ENCODE assay signal across 8 cellular contexts in genomic region chr20:32110727-32111126, GRCh38. TPM values are rescaled to one million over a fixed set of nuclear protein-coding genes. Genes with fewer than 3 reads are reported as not detected.
DNase-seq lines count a peak whose midpoint lies in the region; ATAC-seq lines count a peak whose summit lies in the region.

No MANE protein-coding gene starts in this region.

- H3K9me3 ChIP-seq in iPS-15b (ENCODE audit: control insufficient read depth, insufficient read depth, low read length): no peaks in the 10 kb centered on the region

- DNase-seq in T-helper 1 cell: no peak
- DNase-seq in activated CD8-positive, alpha-beta T cell treated with anti-CD3 and anti-CD28 coated beads, Interleukin-2, amount 10 ng/mL, durations not matched to agents 7 days and 5 days: no peak
- no peak for DNase-seq in stimulated activated effector memory CD8-positive, alpha-beta T cell treated with anti-CD3 and anti-CD28 coated beads, Interleukin-12 subunit alpha, Interleukin-12 subunit beta, amount 100 ng/mL, for 72 hours (ENCODE audit: low spot score in 2 of 2)
- no peak for DNase-seq in cerebellar nuclear complex (lab: John Stamatoyannopoulos, UW)

- H3K36me3 Mint-ChIP-seq in T-helper 1 cell treated with Interleukin-12 subunit alpha and Interleukin-12 subunit beta and Interleukin-4 antibody, amounts not matched to agents 30 μg/mL and 1 μg/mL, for 36 hours (ENCODE audit: low read depth): peaks cover 6% of the 10 kb centered on the region
- H3K36me3 Mint-ChIP-seq in activated CD8-positive, alpha-beta T cell treated with anti-CD3 and anti-CD28 coated beads, Interleukin-2, amount 10 ng/mL, durations not matched to agents 7 days and 5 days (ENCODE audit: low read depth): peaks cover 13% of the 10 kb centered on the region
- H3K36me3 Mint-ChIP-seq in stimulated activated effector memory CD8-positive, alpha-beta T cell treated with anti-CD3 and anti-CD28 coated beads, Interleukin-12 subunit alpha, Interleukin-12 subunit beta, amount 100 ng/mL, for 72 hours: peaks cover 39% of the 10 kb centered on the region

- H3K36me3 ChIP-seq in iPS-15b (ENCODE audit: control insufficient read depth, insufficient read depth, low read length): no peaks in the 10 kb centered on the region

- no peaks in the 10 kb centered on the region for H3K9me3 Mint-ChIP-seq in T-helper 1 cell treated with Interleukin-12 subunit alpha and Interleukin-12 subunit beta and Interleukin-4 antibody, amounts not matched to agents 30 μg/mL and 1 μg/mL, for 36 hours
- H3K9me3 Mint-ChIP-seq in activated CD8-positive, alpha-beta T cell treated with anti-CD3 and anti-CD28 coated beads, Interleukin-2, amount 10 ng/mL, durations not matched to agents 7 days and 5 days (ENCODE audit: insufficient read depth): no peaks in the 10 kb centered on the region
- no peaks in the 10 kb centered on the region for H3K9me3 Mint-ChIP-seq in stimulated activated effector memory CD8-positive, alpha-beta T cell treated with anti-CD3 and anti-CD28 coated beads, Interleukin-12 subunit alpha, Interleukin-12 subunit beta, amount 100 ng/mL, for 72 hours

- H3K9ac ChIP-seq in iPS-15b (ENCODE audit: low read depth, low read length): no peak overlapping the region

- no peaks in the 10 kb centered on the region for H3K27me3 ChIP-seq in iPS-15b (ENCODE audit: control insufficient read depth, insufficient read depth, low read length)

- peak overlapping the region; percentile 99 for H3K4me3 Mint-ChIP-seq in T-helper 1 cell treated with Interleukin-12 subunit alpha and Interleukin-12 subunit beta and Interleukin-4 antibody, amounts not matched to agents 30 μg/mL and 1 μg/mL, for 36 hours
- peak overlapping the region; percentile 96 for H3K4me3 Mint-ChIP-seq in activated CD8-positive, alpha-beta T cell treated with anti-CD3 and anti-CD28 coated beads, Interleukin-2, amount 10 ng/mL, durations not matched to agents 7 days and 5 days
- peak overlapping the region; percentile 97 for H3K4me3 Mint-ChIP-seq in stimulated activated effector memory CD8-positive, alpha-beta T cell treated with anti-CD3 and anti-CD28 coated beads, Interleukin-12 subunit alpha, Interleukin-12 subunit beta, amount 100 ng/mL, for 72 hours

- ATAC-seq in activated CD8-positive, alpha-beta T cell treated with anti-CD3 and anti-CD28 coated beads, Interleukin-2, amount 10 ng/mL, durations not matched to agents 7 days and 5 days: no peak
- no peak for ATAC-seq in stimulated activated effector memory CD8-positive, alpha-beta T cell treated with anti-CD3 and anti-CD28 coated beads, Interleukin-12 subunit alpha, Interleukin-12 subunit beta, amount 100 ng/mL, for 72 hours
- ATAC-seq in HG02798 (IDR thresholded peaks at IDR 0.05; ENCODE audit: poor library complexity, unreplicated experiment): no peak
- ATAC-seq in HG02759 (IDR thresholded peaks at IDR 0.05; ENCODE audit: unreplicated experiment): no peak

- CTCF ChIA-PET in activated CD8-positive, alpha-beta T cell treated with anti-CD3 and anti-CD28 coated beads, Interleukin-2, amount 10 ng/mL, durations not matched to agents 7 days and 5 days (lab: Charles Lee): interaction anchor here (0.7 to 2.0 kb wide), 3 partner anchors 19 to 258 kb away, joined by 3 to 5 read pairs (median 4); no protein-coding TSS in a partner anchor

- H3K4me3 ChIP-seq in iPS-15b (ENCODE audit: low read depth, low read length): peak overlapping the region; percentile 87

- H3K4me1 ChIP-seq in iPS-15b (ENCODE audit: control insufficient read depth, insufficient read depth, low read length): peaks cover 7% of the 10 kb centered on the region

- no peaks in the 10 kb centered on the region for H3K27me3 Mint-ChIP-seq in T-helper 1 cell treated with Interleukin-12 subunit alpha and Interleukin-12 subunit beta and Interleukin-4 antibody, amounts not matched to agents 30 μg/mL and 1 μg/mL, for 36 hours (ENCODE audit: low read depth)
- H3K27me3 Mint-ChIP-seq in activated CD8-positive, alpha-beta T cell treated with anti-CD3 and anti-CD28 coated beads, Interleukin-2, amount 10 ng/mL, durations not matched to agents 7 days and 5 days (ENCODE audit: low read depth): no peaks in the 10 kb centered on the region

- H3K27ac Mint-ChIP-seq in T-helper 1 cell treated with Interleukin-12 subunit alpha and Interleukin-12 subunit beta and Interleukin-4 antibody, amounts not matched to agents 30 μg/mL and 1 μg/mL, for 36 hours: peak overlapping the region; percentile 100
- H3K27ac Mint-ChIP-seq in activated CD8-positive, alpha-beta T cell treated with anti-CD3 and anti-CD28 coated beads, Interleukin-2, amount 10 ng/mL, durations not matched to agents 7 days and 5 days: peak overlapping the region; percentile 100
- H3K27ac Mint-ChIP-seq in stimulated activated effector memory CD8-positive, alpha-beta T cell treated with anti-CD3 and anti-CD28 coated beads, Interleukin-12 subunit alpha, Interleukin-12 subunit beta, amount 100 ng/mL, for 72 hours: peak overlapping the region; percentile 98

- POLR2A ChIA-PET in activated CD8-positive, alpha-beta T cell treated with anti-CD3 and anti-CD28 coated beads, Interleukin-2, amount 10 ng/mL, durations not matched to agents 7 days and 5 days (lab: Charles Lee): interaction anchor here (1.1 kb wide), 1 partner anchor 14 kb away, joined by 5 read pairs; no protein-coding TSS in a partner anchor

- H3K4me1 Mint-ChIP-seq in T-helper 1 cell treated with Interleukin-12 subunit alpha and Interleukin-12 subunit beta and Interleukin-4 antibody, amounts not matched to agents 30 μg/mL and 1 μg/mL, for 36 hours (ENCODE audit: low read depth): peaks cover 24% of the 10 kb centered on the region
- H3K4me1 Mint-ChIP-seq in activated CD8-positive, alpha-beta T cell treated with anti-CD3 and anti-CD28 coated beads, Interleukin-2, amount 10 ng/mL, durations not matched to agents 7 days and 5 days (ENCODE audit: low read depth): peaks cover 29% of the 10 kb centered on the region
- H3K4me1 Mint-ChIP-seq in stimulated activated effector memory CD8-positive, alpha-beta T cell treated with anti-CD3 and anti-CD28 coated beads, Interleukin-12 subunit alpha, Interleukin-12 subunit beta, amount 100 ng/mL, for 72 hours: peaks cover 47% of the 10 kb centered on the region

RNA-seq across cellular contexts. Expression of gene TM9SF4, which starts 1.2 kb away (rescaled TPM):
- 10 to 100 TPM; 29.8 to 30.4 TPM for total RNA-seq in activated CD8-positive, alpha-beta T cell treated with anti-CD3 and anti-CD28 coated beads, Interleukin-2, amount 10 ng/mL, durations not matched to agents 7 days and 5 days

RNA-seq across cellular contexts. Expression of gene HCK, which starts 58.7 kb away (rescaled TPM):
- not detected for total RNA-seq in activated CD8-positive, alpha-beta T cell treated with anti-CD3 and anti-CD28 coated beads, Interleukin-2, amount 10 ng/mL, durations not matched to agents 7 days and 5 days
